In genomic region chr3:134085034-134085775, GRCh38 we compare ENCODE assay signal across 22 cellular contexts. TPM values are rescaled to one million over a fixed set of nuclear protein-coding genes. Genes with fewer than 3 reads are reported as not detected.
DNase-seq lines count a peak whose midpoint lies in the region; ATAC-seq and TF ChIP-seq lines count a peak whose summit lies in the region.
"Had no signal": no experiment of that assay in that cellular context is flagged by ENCODE, and none has a peak within 500 bp of the region (broad histone marks: within the 10 kb centered on the region; RNA-seq: fewer than 3 reads in every experiment).

No MANE protein-coding gene starts in this region.

- no peaks in the 10 kb centered on the region for H3K79me1 ChIP-seq in IMR-90 (ENCODE audit: low read depth in 1 of 2, low read length in 2 of 2)

- no peak overlapping the region for H3K23ac ChIP-seq in IMR-90 (ENCODE audit: low read depth, low read length)

- no peaks in the 10 kb centered on the region for H3K36me3 Mint-ChIP-seq in effector memory CD8-positive, alpha-beta T cell (ENCODE audit: insufficient read depth)
- H3K36me3 Mint-ChIP-seq: CD4-positive, CD25-positive, alpha-beta regulatory T cell had no signal

- H3K4me2 ChIP-seq in IMR-90 (ENCODE audit: low read depth, low read length): no peak overlapping the region

- peak overlapping the region; percentile 24 for H2AK9ac ChIP-seq in IMR-90 (replicated peaks; ENCODE audit: low read depth, low read length, poor library complexity)

- WGBS in IMR-90 (ENCODE audit: extremely low coverage in 2 of 2, insufficient read length in 1 of 2), 2 experiments: 83% methylated on average over 2 of the region's 13 CpGs; no CpG with 5 or more reads in 1 of the 2 experiments
- WGBS in lung, 2 donors: 92% methylated on average over 13 of the region's 13 CpGs

- peaks cover 6% of the 10 kb centered on the region for H3K9me3 ChIP-seq in IMR-90 (ENCODE audit: control insufficient read depth, insufficient read depth, low read length)
- peaks cover 0 to 5% of the 10 kb centered on the region in 2 donors for H3K9me3 ChIP-seq in lung (ENCODE audit: control insufficient read depth in 2 of 2, insufficient read depth in 1 of 2, low read length in 1 of 2)

- no peak overlapping the region for H3K56ac ChIP-seq in IMR-90 (ENCODE audit: extremely low read depth, insufficient read depth, low read length)

- intact Hi-C loops in IMR-90 (cut with micrococcal nuclease): no loop called here

- H3K36me3 ChIP-seq in IMR-90 (ENCODE audit: control insufficient read depth, insufficient read depth, low read length) (no peaks in the 10 kb centered on the region), lung (ENCODE audit: control insufficient read depth in 2 of 2, insufficient read depth in 2 of 2, low read length in 2 of 2) (no peaks in the 10 kb centered on the region)
- H3K36me3 ChIP-seq: SJCRH30 had no signal

- peaks cover 0 to 10% of the 10 kb centered on the region in 2 donors for H3K27me3 Mint-ChIP-seq in effector memory CD8-positive, alpha-beta T cell

- no peaks in the 10 kb centered on the region for H3K9me3 Mint-ChIP-seq in effector memory CD8-positive, alpha-beta T cell

- H2BK15ac ChIP-seq in IMR-90 (ENCODE audit: low read depth, low read length): no peak overlapping the region

- no peak overlapping the region for H3K18ac ChIP-seq in IMR-90 (ENCODE audit: low read depth, low read length)

- peak; percentile 42 for DNase-seq in AG20443 (ENCODE audit: low spot score)
- DNase-seq in IMR-90: peak; percentile 43
- peak; percentile 65 for DNase-seq in epithelial cell of esophagus (ENCODE audit: low read depth)
- peak; percentile 22 for DNase-seq in lung (ENCODE audit: low spot score)
- DNase-seq in effector memory CD8-positive, alpha-beta T cell: no peak
- no peak for DNase-seq in NCI-H1694 treated with DMSO at 0.1 percent for 48 hours (lab: John Stamatoyannopoulos, UW)
- DNase-seq: AML-193; Calu3; CD4-positive, CD25-positive, alpha-beta regulatory T cell; DMS79; H9; Karpas-422; MM.1S; NCI-H1105 treated with DMSO at 0.1 percent for 48 hours; NCI-H2029; NCI-H2171 treated with DMSO at 0.1 percent for 48 hours; NCI-H510A; RPMI8226; SJCRH30 had no signal

- ATAC-seq in IMR-90 (ENCODE audit: low read depth) (no peak), lung (ENCODE audit: insufficient read depth, low FRiP score) (no peak), GM19328 (IDR thresholded peaks at IDR 0.05; ENCODE audit: unreplicated experiment) (no peak), SK-N-SH treated with all-trans-retinoic acid at 6 μM for 48 hours (no peak)
- no peak for ATAC-seq in effector memory CD8-positive, alpha-beta T cell (replicated peaks)

- no peak for TF ChIP-seq CTCF in IMR-90 (conservative IDR thresholded peaks at IDR 0.05; ENCODE audit: low read depth, low read length)
- TF ChIP-seq CTCF in epithelial cell of esophagus (IDR thresholded peaks at IDR 0.05; ENCODE audit: insufficient read depth, low read depth, low read length, missing control alignments): no peak
- TF ChIP-seq CTCF in lung (IDR thresholded peaks at IDR 0.05; ENCODE audit: control extremely low read depth, extremely low read depth): no peak

- H2BK120ac ChIP-seq in IMR-90 (ENCODE audit: low read depth, low read length): no peak overlapping the region

- H3K27me3 ChIP-seq in IMR-90 (ENCODE audit: control insufficient read depth, insufficient read depth, low read length) (no peaks in the 10 kb centered on the region), lung (ENCODE audit: control insufficient read depth, insufficient read depth) (no peaks in the 10 kb centered on the region)
- H3K27me3 ChIP-seq: SJCRH30 had no signal

- no peak overlapping the region for H4K8ac ChIP-seq in IMR-90 (ENCODE audit: low read depth in 2 of 2, low read length in 2 of 2)

- H2AFZ ChIP-seq in IMR-90 (replicated peaks; ENCODE audit: low read length, poor library complexity): no peak overlapping the region

- no peak overlapping the region for H3K4me3 ChIP-seq in IMR-90 (ENCODE audit: insufficient read depth, low read depth, low read length)
- no peak overlapping the region for H3K4me3 ChIP-seq in epithelial cell of esophagus (ENCODE audit: low read length)
- H3K4me3 ChIP-seq in lung: no peak overlapping the region
- H3K4me3 ChIP-seq: SJCRH30 had no signal

- H3K27ac Mint-ChIP-seq in effector memory CD8-positive, alpha-beta T cell: no peak overlapping the region
- H3K27ac Mint-ChIP-seq: CD4-positive, CD25-positive, alpha-beta regulatory T cell; H9 had no signal

- no TSS peak for BruUV-seq in IMR-90 (replicated peaks; lab: Mats Ljungman, UMichigan)

- no peak overlapping the region for H3K9ac ChIP-seq in IMR-90 (ENCODE audit: low read depth, low read length)

- H2AK5ac ChIP-seq in IMR-90 (ENCODE audit: low read depth, low read length): no peak overlapping the region

- H3K9me1 ChIP-seq in IMR-90 (ENCODE audit: insufficient read depth, low read length): peaks cover 8% of the 10 kb centered on the region

- H4K20me1 ChIP-seq in IMR-90 (ENCODE audit: insufficient read depth, low read length): no peaks in the 10 kb centered on the region

- POLR2A ChIA-PET in IMR-90 (lab: Charles Lee; ENCODE audit: unreplicated experiment): no interaction called here

- H3K27ac ChIP-seq in IMR-90 (ENCODE audit: insufficient read depth, low read length): no peak overlapping the region
- no peak overlapping the region for H3K27ac ChIP-seq in lung (ENCODE audit: low read depth in 1 of 2, low read length in 1 of 2)
- H3K27ac ChIP-seq: SJCRH30 had no signal

- no peak overlapping the region for H3K4me3 Mint-ChIP-seq in effector memory CD8-positive, alpha-beta T cell
- H3K4me3 Mint-ChIP-seq: CD4-positive, CD25-positive, alpha-beta regulatory T cell; H9 had no signal

- no peak overlapping the region for H4K5ac ChIP-seq in IMR-90 (ENCODE audit: low read depth, low read length)

- H4K91ac ChIP-seq in IMR-90 (ENCODE audit: insufficient read depth, low read depth, low read length): no peak overlapping the region

- TF ChIP-seq POLR2A in IMR-90 (IDR thresholded peaks at IDR 0.05; ENCODE audit: low read depth, low read length): no peak

- no peak overlapping the region for H2BK5ac ChIP-seq in IMR-90 (ENCODE audit: low read depth, low read length, poor library complexity, severe bottlenecking)

- no peak overlapping the region for H3K4ac ChIP-seq in IMR-90 (ENCODE audit: low read depth, low read length)

- no peaks in the 10 kb centered on the region; the same call in 1 of the 2 replicates for H3K4me1 ChIP-seq in IMR-90 (ENCODE audit: control insufficient read depth, insufficient read depth, low read length)
- H3K4me1 ChIP-seq in lung (ENCODE audit: control insufficient read depth in 2 of 2, insufficient read depth in 2 of 2, low read length in 2 of 2): no peaks in the 10 kb centered on the region
- H3K4me1 ChIP-seq: SJCRH30 had no signal

- H3K4me1 Mint-ChIP-seq in effector memory CD8-positive, alpha-beta T cell (ENCODE audit: low read depth in 2 of 2): no peaks in the 10 kb centered on the region
- H3K4me1 Mint-ChIP-seq: CD4-positive, CD25-positive, alpha-beta regulatory T cell; H9 had no signal

- no peak overlapping the region for H2BK20ac ChIP-seq in IMR-90 (ENCODE audit: low read depth, low read length)

- CTCF ChIA-PET in IMR-90 (lab: Yijun Ruan, JAX): no interaction called here

- in situ Hi-C loops in IMR-90 (cut with MboI; ENCODE audit: low sequenced_read_pairs): no loop called here

- no peak overlapping the region for H3K14ac ChIP-seq in IMR-90 (replicated peaks; ENCODE audit: low read depth, low read length)

- dilution Hi-C loops in IMR-90 (cut with HindIII; ENCODE audit: low sequenced_read_pairs, unreplicated experiment): no loop called here

- TF ChIP-seq RAD21 in IMR-90 (IDR thresholded peaks at IDR 0.05; ENCODE audit: low read length): no peak

TF ChIP-seq in IMR-90, 13 proteins besides CTCF, POLR2A, EP300 and RAD21:
- TF ChIP-seq SMC3 (IDR thresholded peaks at IDR 0.05; ENCODE audit: low read depth, low read length) (no peak), RFX5 (IDR thresholded peaks at IDR 0.05; ENCODE audit: low read depth, low read length) (no peak), BHLHE40 (IDR thresholded peaks at IDR 0.05; ENCODE audit: low read depth, low read length) (no peak)
- TF ChIP-seq, protein P1, sequence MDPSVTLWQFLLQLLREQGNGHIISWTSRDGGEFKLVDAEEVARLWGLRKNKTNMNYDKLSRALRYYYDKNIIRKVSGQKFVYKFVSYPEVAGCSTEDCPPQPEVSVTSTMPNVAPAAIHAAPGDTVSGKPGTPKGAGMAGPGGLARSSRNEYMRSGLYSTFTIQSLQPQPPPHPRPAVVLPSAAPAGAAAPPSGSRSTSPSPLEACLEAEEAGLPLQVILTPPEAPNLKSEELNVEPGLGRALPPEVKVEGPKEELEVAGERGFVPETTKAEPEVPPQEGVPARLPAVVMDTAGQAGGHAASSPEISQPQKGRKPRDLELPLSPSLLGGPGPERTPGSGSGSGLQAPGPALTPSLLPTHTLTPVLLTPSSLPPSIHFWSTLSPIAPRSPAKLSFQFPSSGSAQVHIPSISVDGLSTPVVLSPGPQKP (IDR thresholded peaks at IDR 0.05; ENCODE audit: borderline replicate concordance, low read depth, low read length): no peak

TF ChIP-seq in SK-N-SH treated with all-trans-retinoic acid at 6 μM for 48 hours, 23 proteins besides CTCF, POLR2A, EP300 and RAD21 (continues in another document):
- TF ChIP-seq ARNTL (CRISPR knock-in tag; IDR thresholded peaks at IDR 0.05; ENCODE audit: borderline replicate concordance, low read depth) (no peak), ESRRG (CRISPR knock-in tag; IDR thresholded peaks at IDR 0.05) (no peak), ZFP3 (CRISPR knock-in tag; IDR thresholded peaks at IDR 0.05) (no peak), PPARA (CRISPR knock-in tag; IDR thresholded peaks at IDR 0.05; ENCODE audit: borderline replicate concordance) (no peak), OSR1 (CRISPR knock-in tag; IDR thresholded peaks at IDR 0.05) (no peak)
- TF ChIP-seq, protein P2, sequence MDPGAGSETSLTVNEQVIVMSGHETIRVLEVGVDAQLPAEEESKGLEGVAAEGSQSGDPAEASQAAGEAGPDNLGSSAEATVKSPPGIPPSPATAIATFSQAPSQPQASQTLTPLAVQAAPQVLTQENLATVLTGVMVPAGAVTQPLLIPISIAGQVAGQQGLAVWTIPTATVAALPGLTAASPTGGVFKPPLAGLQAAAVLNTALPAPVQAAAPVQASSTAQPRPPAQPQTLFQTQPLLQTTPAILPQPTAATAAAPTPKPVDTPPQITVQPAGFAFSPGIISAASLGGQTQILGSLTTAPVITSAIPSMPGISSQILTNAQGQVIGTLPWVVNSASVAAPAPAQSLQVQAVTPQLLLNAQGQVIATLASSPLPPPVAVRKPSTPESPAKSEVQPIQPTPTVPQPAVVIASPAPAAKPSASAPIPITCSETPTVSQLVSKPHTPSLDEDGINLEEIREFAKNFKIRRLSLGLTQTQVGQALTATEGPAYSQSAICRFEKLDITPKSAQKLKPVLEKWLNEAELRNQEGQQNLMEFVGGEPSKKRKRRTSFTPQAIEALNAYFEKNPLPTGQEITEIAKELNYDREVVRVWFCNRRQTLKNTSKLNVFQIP (CRISPR knock-in tag; IDR thresholded peaks at IDR 0.05; ENCODE audit: borderline replicate concordance, low read depth): no peak

RNA-seq across cellular contexts. Expression of gene SLCO2A1, which starts 55.5 kb away (rescaled TPM):
- total RNA-seq in IMR-90 (2012; rRNA removed): under 0.01 TPM in 2 replicates
- 1.2 and 1.5 TPM in 2 replicates for polyA plus RNA-seq in IMR-90 (2012; rRNA removed)
- polyA plus RNA-seq in IMR-90 (2012; cell fraction: cytosol; rRNA removed): 0.26 and 1.0 TPM in 2 replicates
- polyA plus RNA-seq in IMR-90 (2012; cell fraction: nucleus; rRNA removed; ENCODE audit: low replicate concordance): 1.7 TPM in 2 replicates
- total RNA-seq in lung: 100 to 1,000 TPM in 1 of 2 donors, 10 to 100 TPM in 1; 27.2 to 131 TPM
- 10 to 100 TPM; 27.8 to 57.5 TPM for polyA plus RNA-seq in lung
- total RNA-seq: A172; Calu3; CD4-positive, CD25-positive, alpha-beta regulatory T cell; SJCRH30 had no signal
- polyA plus RNA-seq: CD4-positive, CD25-positive, alpha-beta regulatory T cell had no signal

Comparison
In these comparisons a context has a peak if more than half of its experiments do, and no peak if none do; other contexts are left out.
1. DNase-seq: peak in AG20443 (single experiment), IMR-90 (single experiment), epithelial cell of esophagus (single experiment) and lung (single experiment); none in effector memory CD8-positive, alpha-beta T cell (0 of 3) and NCI-H1694 treated with DMSO at 0.1 percent for 48 hours (single experiment).
2. RNA of gene SLCO2A1, which starts 55.5 kb away (total RNA-seq): 27.2 to 131 TPM in lung; under 0.01 TPM in IMR-90; every median in the first group is over 10 times any median in the second.